In the genomic region with DNA sequence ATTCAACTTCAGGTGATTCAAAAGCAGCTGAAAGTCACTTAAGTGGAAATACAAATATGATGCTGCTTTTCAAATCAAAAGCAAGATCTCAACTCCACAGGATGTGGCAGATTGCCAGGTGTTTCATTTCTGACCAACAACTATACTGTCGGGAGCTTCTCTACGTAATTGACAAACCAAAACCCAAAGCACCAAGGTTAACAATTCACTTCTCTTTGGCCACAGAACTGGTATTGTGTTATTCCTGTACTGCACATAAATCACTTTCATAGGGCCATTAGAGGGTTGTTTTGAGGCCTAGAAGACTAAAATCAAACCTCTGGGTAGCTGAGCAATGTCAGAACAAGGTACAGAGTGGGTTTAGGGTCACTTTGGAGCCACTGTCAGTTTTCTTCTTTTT, we compare ENCODE assay signal across 10 cellular contexts.
DNase-seq lines count a peak whose midpoint lies in the region; ATAC-seq and FAIRE-seq lines count a peak whose summit lies in the region.
"Had no signal": no experiment of that assay in that cellular context is flagged by ENCODE, and none has a peak within 500 bp of the region (broad histone marks: within the 10 kb centered on the region; RNA-seq: fewer than 3 reads in every experiment).

No MANE protein-coding gene starts in this region.

- H3K9me3 Mint-ChIP-seq in activated T-helper 1 cell treated with anti-CD3 and anti-CD28 coated beads, Interleukin-12 subunit alpha, Interleukin-12 subunit beta, Interleukin-2, Interleukin-4 antibody, amounts not matched to agents 30 ng/mL and 10 ng/mL and 1 ng/mL, durations not matched to agents 14 hours and 24 hours and 36 hours = peaks cover 13% of the 10 kb centered on the region
- peaks cover 2 to 15% (median 6%) of the 10 kb centered on the region in 11 donors for H3K9me3 Mint-ChIP-seq in naive thymus-derived CD4-positive, alpha-beta T cell

- H3K4me1 Mint-ChIP-seq in activated T-helper 1 cell treated with anti-CD3 and anti-CD28 coated beads, Interleukin-12 subunit alpha, Interleukin-12 subunit beta, Interleukin-2, Interleukin-4 antibody, amounts not matched to agents 30 ng/mL and 10 ng/mL and 1 ng/mL, durations not matched to agents 14 hours and 24 hours and 36 hours (ENCODE audit: low read depth) = peaks cover 6% of the 10 kb centered on the region
- H3K4me1 Mint-ChIP-seq in naive thymus-derived CD4-positive, alpha-beta T cell = peaks cover 0 to 8% (median 0%) of the 10 kb centered on the region in 7 donors

- H3K4me3 ChIP-seq in Jurkat, Clone E6-1 (ENCODE audit: low read length) = no peak overlapping the region
- H3K4me3 ChIP-seq in naive thymus-derived CD4-positive, alpha-beta T cell (ENCODE audit: low read length) = no peak overlapping the region
- H3K4me3 ChIP-seq: cardiac muscle cell had no signal

- peaks cover 5% of the 10 kb centered on the region for H3K27me3 Mint-ChIP-seq in activated T-helper 1 cell treated with anti-CD3 and anti-CD28 coated beads, Interleukin-12 subunit alpha, Interleukin-12 subunit beta, Interleukin-2, Interleukin-4 antibody, amounts not matched to agents 30 ng/mL and 10 ng/mL and 1 ng/mL, durations not matched to agents 14 hours and 24 hours and 36 hours (ENCODE audit: insufficient read depth)
- H3K27me3 Mint-ChIP-seq in naive thymus-derived CD4-positive, alpha-beta T cell = peaks cover 0 to 4% (median 0%) of the 10 kb centered on the region in 5 donors

- H3K36me3 ChIP-seq in naive thymus-derived CD4-positive, alpha-beta T cell (ENCODE audit: control insufficient read depth in 2 of 3, insufficient read depth in 3 of 3, low read length in 3 of 3) = no peaks in the 10 kb centered on the region
- H3K36me3 ChIP-seq: cardiac muscle cell had no signal

- H3K27ac Mint-ChIP-seq in activated T-helper 1 cell treated with anti-CD3 and anti-CD28 coated beads, Interleukin-12 subunit alpha, Interleukin-12 subunit beta, Interleukin-2, Interleukin-4 antibody, amounts not matched to agents 30 ng/mL and 10 ng/mL and 1 ng/mL, durations not matched to agents 14 hours and 24 hours and 36 hours = no peak overlapping the region
- H3K27ac Mint-ChIP-seq in naive thymus-derived CD4-positive, alpha-beta T cell = no peak overlapping the region

- no peak for DNase-seq in GM18507 (ENCODE audit: extremely low spot score, insufficient read length, low read depth)
- peak; percentile 41 for DNase-seq in Jurkat, Clone E6-1 (ENCODE audit: low read depth, low spot score)
- DNase-seq in activated T-helper 1 cell treated with anti-CD3 and anti-CD28 coated beads, Interleukin-12 subunit alpha, Interleukin-12 subunit beta, Interleukin-2, Interleukin-4 antibody, amounts not matched to agents 30 ng/mL and 10 ng/mL and 1 ng/mL, durations not matched to agents 14 hours and 24 hours and 36 hours (ENCODE audit: low spot score) = peak; percentile 6
- no peak for DNase-seq in activated CD4-positive, CD25-positive, alpha-beta regulatory T cell (lab: John Stamatoyannopoulos, UW)
- DNase-seq in midbrain (lab: John Stamatoyannopoulos, UW) = no peak
- no peak for DNase-seq in NCI-H2171 treated with DMSO at 0.1 percent for 48 hours (lab: John Stamatoyannopoulos, UW)
- no peak for DNase-seq in naive thymus-derived CD4-positive, alpha-beta T cell
- DNase-seq: OCI-M1 had no signal

- intact Hi-C loops in activated T-helper 1 cell treated with anti-CD3 and anti-CD28 coated beads, Interleukin-12 subunit alpha, Interleukin-12 subunit beta, Interleukin-2, Interleukin-4 antibody, amounts not matched to agents 30 ng/mL and 10 ng/mL and 1 ng/mL, durations not matched to agents 14 hours and 24 hours and 36 hours (cut with micrococcal nuclease) = no loop called here
- intact Hi-C loops in naive thymus-derived CD4-positive, alpha-beta T cell (cut with micrococcal nuclease) = no loop called here

- FAIRE-seq in GM18507 (lab: Jason Lieb, UNC) = peak; percentile 88

- H3K27me3 ChIP-seq in naive thymus-derived CD4-positive, alpha-beta T cell (ENCODE audit: control insufficient read depth in 2 of 2, insufficient read depth in 2 of 2, low read length in 2 of 2) = no peaks in the 10 kb centered on the region
- H3K27me3 ChIP-seq: cardiac muscle cell had no signal

- ATAC-seq in GM21723 (IDR thresholded peaks at IDR 0.05; ENCODE audit: unreplicated experiment) = peak; percentile 91
- no peak for ATAC-seq in naive thymus-derived CD4-positive, alpha-beta T cell

- H3K9me3 ChIP-seq in naive thymus-derived CD4-positive, alpha-beta T cell (ENCODE audit: control insufficient read depth in 2 of 3, low read length in 3 of 3) = peaks cover 0 to 4% (median 0%) of the 10 kb centered on the region in 3 experiments

- CTCF ChIA-PET in naive thymus-derived CD4-positive, alpha-beta T cell (lab: Charles Lee) = no interaction called here

- H3K4me3 Mint-ChIP-seq in activated T-helper 1 cell treated with anti-CD3 and anti-CD28 coated beads, Interleukin-12 subunit alpha, Interleukin-12 subunit beta, Interleukin-2, Interleukin-4 antibody, amounts not matched to agents 30 ng/mL and 10 ng/mL and 1 ng/mL, durations not matched to agents 14 hours and 24 hours and 36 hours = no peak overlapping the region
- H3K4me3 Mint-ChIP-seq in naive thymus-derived CD4-positive, alpha-beta T cell = no peak overlapping the region

- POLR2A ChIA-PET in naive thymus-derived CD4-positive, alpha-beta T cell (lab: Charles Lee) = no interaction called here

- peaks cover 2% of the 10 kb centered on the region for H3K36me3 Mint-ChIP-seq in activated T-helper 1 cell treated with anti-CD3 and anti-CD28 coated beads, Interleukin-12 subunit alpha, Interleukin-12 subunit beta, Interleukin-2, Interleukin-4 antibody, amounts not matched to agents 30 ng/mL and 10 ng/mL and 1 ng/mL, durations not matched to agents 14 hours and 24 hours and 36 hours (ENCODE audit: low read depth)
- peaks cover 0 to 2% (median 0%) of the 10 kb centered on the region in 5 donors for H3K36me3 Mint-ChIP-seq in naive thymus-derived CD4-positive, alpha-beta T cell

- no peaks in the 10 kb centered on the region for H3K4me1 ChIP-seq in naive thymus-derived CD4-positive, alpha-beta T cell (ENCODE audit: control insufficient read depth in 2 of 2, insufficient read depth in 2 of 2, low read length in 2 of 2)

- no peak overlapping the region for H3K27ac ChIP-seq in naive thymus-derived CD4-positive, alpha-beta T cell (ENCODE audit: low read depth, low read length)
- H3K27ac ChIP-seq: cardiac muscle cell had no signal

Comparison
In these comparisons a context has a peak if more than half of its experiments do, and no peak if none do; other contexts are left out.
1. DNase-seq: peak in Jurkat, Clone E6-1 (single experiment) and activated T-helper 1 cell treated with anti-CD3 and anti-CD28 coated beads, Interleukin-12 subunit alpha, Interleukin-12 subunit beta, Interleukin-2, Interleukin-4 antibody, amounts not matched to agents 30 ng/mL and 10 ng/mL and 1 ng/mL, durations not matched to agents 14 hours and 24 hours and 36 hours (single experiment); none in GM18507 (single experiment), activated CD4-positive, CD25-positive, alpha-beta regulatory T cell (0 of 4), midbrain (single experiment), NCI-H2171 treated with DMSO at 0.1 percent for 48 hours (single experiment) and naive thymus-derived CD4-positive, alpha-beta T cell (0 of 9).